ENCODE assay signal across 1 cellular context in genomic region chr19:15452111-15453047, GRCh38.
TF ChIP-seq lines count a peak whose summit lies in the region.

No MANE protein-coding gene starts in this region.

TF ChIP-seq in K562, 482 proteins besides CTCF, POLR2A, EP300 and RAD21 (continued from another document):
- peak; percentile 22; the same call in 1 of the 2 replicates for TF ChIP-seq HMBOX1 (IDR thresholded peaks at IDR 0.05)
- peak; percentile 30 for TF ChIP-seq TBP (optimal IDR thresholded peaks at IDR 0.05; ENCODE audit: low read depth, low read length)
- TF ChIP-seq SP1 (CRISPR knock-in tag; IDR thresholded peaks at IDR 0.05) = peak; percentile 61
- TF ChIP-seq ZNF23 (CRISPR knock-in tag; IDR thresholded peaks at IDR 0.05) = no peak
- TF ChIP-seq IRF9 (tag; IDR thresholded peaks at IDR 0.05) = no peak
- peak; percentile 66 for TF ChIP-seq RBM25 (IDR thresholded peaks at IDR 0.05; ENCODE audit: low read depth, low read length, severe bottlenecking)
- TF ChIP-seq FOXM1 (IDR thresholded peaks at IDR 0.05; ENCODE audit: low read depth) = no peak
- no peak for TF ChIP-seq FOXM1 (CRISPR knock-in tag; IDR thresholded peaks at IDR 0.05; ENCODE audit: low read depth)
- peak; percentile 87 for TF ChIP-seq VEZF1 (CRISPR knock-in tag; IDR thresholded peaks at IDR 0.05)
- TF ChIP-seq PHF8 (IDR thresholded peaks at IDR 0.05; ENCODE audit: borderline replicate concordance, low read length) = peak; percentile 49; the same call in 1 of the 2 replicates
- TF ChIP-seq DMBX1 (CRISPR knock-in tag; IDR thresholded peaks at IDR 0.05; ENCODE audit: borderline replicate concordance) = no peak
- no peak for TF ChIP-seq CREBBP (IDR thresholded peaks at IDR 0.05; ENCODE audit: low read depth, low read length)
- TF ChIP-seq HMGN3 (IDR thresholded peaks at IDR 0.05; ENCODE audit: borderline replicate concordance, extremely low read depth, insufficient read length, low read depth, low read length) = peak; percentile 28
- TF ChIP-seq TAF7 (tag; IDR thresholded peaks at IDR 0.05) = no peak
- peak; percentile 36; the same call in 1 of the 2 replicates for TF ChIP-seq RFX1 (IDR thresholded peaks at IDR 0.05)
- TF ChIP-seq KAT7 (CRISPR knock-in tag; IDR thresholded peaks at IDR 0.05; ENCODE audit: borderline replicate concordance) = 0 out of 2 replicates have a peak, but pooled peaks have one; percentile 29
- no peak for TF ChIP-seq GATA2 (CRISPR knock-in tag; IDR thresholded peaks at IDR 0.05)
- 0 out of 2 replicates have a peak, but pooled peaks have one; percentile 42 for TF ChIP-seq MAX (CRISPR knock-in tag; IDR thresholded peaks at IDR 0.05)
- TF ChIP-seq PBX2 (CRISPR knock-in tag; IDR thresholded peaks at IDR 0.05; ENCODE audit: low read depth) = peak; percentile 88
- TF ChIP-seq PBX2 (tag; conservative IDR thresholded peaks at IDR 0.05; ENCODE audit: low read depth) = peak; percentile 97
- TF ChIP-seq PYGO2 (tag; IDR thresholded peaks at IDR 0.05) = no peak
- peak; percentile 51; the same call in 1 of the 2 replicates for TF ChIP-seq LEF1 (IDR thresholded peaks at IDR 0.05)
- TF ChIP-seq MEIS2 (IDR thresholded peaks at IDR 0.05; ENCODE audit: partially characterized antibody) = peak; percentile 100
- TF ChIP-seq TEAD1 (CRISPR knock-in tag; IDR thresholded peaks at IDR 0.05) = peak in 1 of 2 experiments; percentile 61; a peak in 1 of 4 replicates
- TF ChIP-seq SRF (CRISPR knock-in tag; IDR thresholded peaks at IDR 0.05) = 0 out of 4 replicates have a peak, but pooled peaks of 1 of the 2 experiments have one; percentile 33
- TF ChIP-seq EGR1 (conservative IDR thresholded peaks at IDR 0.05) = peak; percentile 37
- TF ChIP-seq TFAP4 (CRISPR knock-in tag; IDR thresholded peaks at IDR 0.05; ENCODE audit: borderline replicate concordance) = peak; percentile 90
- TF ChIP-seq MAZ (CRISPR knock-in tag; conservative IDR thresholded peaks at IDR 0.05 in 1 of 2, IDR thresholded peaks at IDR 0.05 in 1 of 2) = peak in 1 of 2 experiments; percentile 52; a peak in 2 of 4 replicates
- TF ChIP-seq RFX5 (IDR thresholded peaks at IDR 0.05; ENCODE audit: low read depth, low read length) = no peak
- no peak for TF ChIP-seq CREB3 (tag; conservative IDR thresholded peaks at IDR 0.05; ENCODE audit: low read depth)
- no peak for TF ChIP-seq KLF1 (tag; IDR thresholded peaks at IDR 0.05)
- peak; percentile 95 for TF ChIP-seq SMARCA5 (IDR thresholded peaks at IDR 0.05)
- TF ChIP-seq CXXC5 (CRISPR knock-in tag; IDR thresholded peaks at IDR 0.05) = 0 out of 2 replicates have a peak, but pooled peaks have one; percentile 9
- no peak for TF ChIP-seq TCF7 (IDR thresholded peaks at IDR 0.05; ENCODE audit: borderline replicate concordance)
- 0 out of 2 replicates have a peak, but pooled peaks have one; percentile 16 for TF ChIP-seq ESRRA (IDR thresholded peaks at IDR 0.05; ENCODE audit: borderline replicate concordance, low read depth)
- TF ChIP-seq NR4A1 (CRISPR knock-in tag; IDR thresholded peaks at IDR 0.05) = no peak
- no peak for TF ChIP-seq NR4A1 (tag; IDR thresholded peaks at IDR 0.05)
